ENCODE assay signal across 14 cellular contexts in genomic region chr7:142774826-142775225, GRCh38. TPM values are rescaled to one million over a fixed set of nuclear protein-coding genes. Genes with fewer than 3 reads are reported as not detected.
"Had no signal": no experiment of that assay in that cellular context is flagged by ENCODE, and none has a peak within 500 bp of the region (broad histone marks: within the 10 kb centered on the region; RNA-seq: fewer than 3 reads in every experiment).

No MANE protein-coding gene starts in this region.

- H3K27me3 ChIP-seq: brain microvascular endothelial cell had no signal

- H3K4me3 ChIP-seq: left lung had no signal

- H3K4me1 ChIP-seq: left lung had no signal

- DNase-seq: activated CD4-positive, alpha-beta T cell treated with anti-CD3 and anti-CD28 coated beads for 48 hours; activated CD8-positive, alpha-beta T cell treated with anti-CD3 and anti-CD28 coated beads, Interleukin-2, amount 10 ng/mL, durations not matched to agents 7 days and 5 days; activated naive CD4-positive, alpha-beta T cell treated with Interleukin-2 at 50 U/mL for 16 hours; brain microvascular endothelial cell; cerebellar nuclear complex; head of caudate nucleus; left lung; right cardiac atrium; stimulated activated CD4-positive, alpha-beta T cell treated with anti-CD3 and anti-CD28 coated beads, Interleukin-2, amount 100 ng/mL, for 24 hours; stimulated activated naive CD4-positive, alpha-beta T cell; T-helper 1 cell had no signal

- ATAC-seq: activated CD8-positive, alpha-beta T cell treated with anti-CD3 and anti-CD28 coated beads, Interleukin-2, amount 10 ng/mL, durations not matched to agents 7 days and 5 days; left lung; right cardiac atrium had no signal

- H3K27ac ChIP-seq: brain microvascular endothelial cell, left lung had no signal

- H3K36me3 ChIP-seq: brain microvascular endothelial cell, left lung had no signal

- H3K9me3 ChIP-seq: left lung had no signal

RNA-seq across cellular contexts. Expression of gene PRSS2, which starts 4.1 kb away (rescaled TPM):
- total RNA-seq: activated CD8-positive, alpha-beta T cell treated with anti-CD3 and anti-CD28 coated beads, Interleukin-2, amount 10 ng/mL, durations not matched to agents 7 days and 5 days; activated T-helper 1 cell treated with anti-CD3 and anti-CD28 coated beads, Interleukin-12 subunit alpha, Interleukin-12 subunit beta, Interleukin-2, Interleukin-4 antibody, amounts not matched to agents 30 ng/mL and 10 ng/mL and 1 ng/mL, durations not matched to agents 14 hours and 24 hours and 36 hours; fibroblast of villous mesenchyme; myocyte had no signal

RNA-seq across cellular contexts. Expression of gene PRSS1, which starts 25.6 kb away (rescaled TPM):
- total RNA-seq: activated CD8-positive, alpha-beta T cell treated with anti-CD3 and anti-CD28 coated beads, Interleukin-2, amount 10 ng/mL, durations not matched to agents 7 days and 5 days; activated T-helper 1 cell treated with anti-CD3 and anti-CD28 coated beads, Interleukin-12 subunit alpha, Interleukin-12 subunit beta, Interleukin-2, Interleukin-4 antibody, amounts not matched to agents 30 ng/mL and 10 ng/mL and 1 ng/mL, durations not matched to agents 14 hours and 24 hours and 36 hours; fibroblast of villous mesenchyme; myocyte had no signal
